22 cellular contexts compared by ENCODE assay signal in the genomic region with DNA sequence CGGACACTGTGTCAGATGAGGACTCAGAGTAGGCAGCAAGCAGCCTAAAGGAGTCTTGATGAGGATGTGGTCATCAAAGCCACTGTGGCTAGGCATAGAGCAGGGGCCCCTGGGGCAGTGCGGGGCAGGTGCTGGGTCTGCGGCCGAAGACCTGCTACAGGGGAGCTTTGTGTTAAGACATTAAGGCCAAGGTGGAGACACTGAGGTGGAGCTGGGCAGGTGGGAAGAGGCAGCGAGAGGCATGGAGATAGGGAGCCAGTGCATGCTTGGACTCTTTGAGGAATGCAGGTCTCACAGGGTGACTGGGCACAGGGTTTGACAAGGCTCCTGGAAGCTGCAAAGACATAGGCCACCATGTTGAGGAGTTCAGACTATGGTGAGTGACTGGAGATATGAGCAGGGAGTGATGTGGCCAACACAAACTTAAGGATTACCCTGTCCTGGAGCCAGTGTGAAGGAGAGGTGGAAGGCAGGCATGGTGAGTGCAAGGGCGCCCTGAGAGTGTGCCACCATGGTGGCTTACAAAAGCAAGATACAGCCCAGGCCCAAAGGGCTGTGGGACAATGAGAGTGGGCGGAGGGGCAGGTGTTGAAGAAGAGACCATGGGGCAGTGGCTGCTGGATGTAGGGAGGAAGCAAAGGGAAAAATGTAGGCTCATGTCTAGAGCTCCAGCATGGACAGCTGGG.
A peak's percentile ranks its signal among the peaks of the same experiment; 100 is the strongest.
DNase-seq lines count a peak whose midpoint lies in the region; ATAC-seq and TF ChIP-seq lines count a peak whose summit lies in the region.
"Had no signal": no experiment of that assay in that cellular context is flagged by ENCODE, and none has a peak within 500 bp of the region (broad histone marks: within the 10 kb centered on the region; RNA-seq: fewer than 3 reads in every experiment).

No MANE protein-coding gene starts in this region.

- no peak overlapping the region for H3K4me3 Mint-ChIP-seq in central memory CD8-positive, alpha-beta T cell
- no peak overlapping the region for H3K4me3 Mint-ChIP-seq in stimulated activated effector memory CD8-positive, alpha-beta T cell treated with anti-CD3 and anti-CD28 coated beads, Interleukin-12 subunit alpha, Interleukin-12 subunit beta, amount 100 ng/mL, for 72 hours
- H3K4me3 Mint-ChIP-seq: CD14-positive monocyte had no signal

- no peak for ATAC-seq in central memory CD8-positive, alpha-beta T cell (replicated peaks; ENCODE audit: extremely low read depth, poor library complexity, severe bottlenecking)
- ATAC-seq in stimulated activated effector memory CD8-positive, alpha-beta T cell treated with anti-CD3 and anti-CD28 coated beads, Interleukin-12 subunit alpha, Interleukin-12 subunit beta, amount 100 ng/mL, for 72 hours = peak; percentile 29
- no peak for ATAC-seq in GM19328 (IDR thresholded peaks at IDR 0.05; ENCODE audit: unreplicated experiment)
- ATAC-seq: HepG2 had no signal

- peaks cover 2% of the 10 kb centered on the region for H3K36me3 Mint-ChIP-seq in central memory CD8-positive, alpha-beta T cell (ENCODE audit: insufficient read depth)
- H3K36me3 Mint-ChIP-seq in stimulated activated effector memory CD8-positive, alpha-beta T cell treated with anti-CD3 and anti-CD28 coated beads, Interleukin-12 subunit alpha, Interleukin-12 subunit beta, amount 100 ng/mL, for 72 hours = no peaks in the 10 kb centered on the region
- H3K36me3 Mint-ChIP-seq: CD14-positive monocyte had no signal

- peak; percentile 51 for DNase-seq in activated effector memory CD4-positive, alpha-beta T cell treated with anti-CD3 and anti-CD28 coated beads, Interleukin-2, amount 50 U/mL, for 16 hours
- DNase-seq in activated effector memory CD4-positive, alpha-beta T cell treated with Interleukin-2 at 50 U/mL for 16 hours = no peak
- DNase-seq in central memory CD8-positive, alpha-beta T cell (ENCODE audit: low spot score in 2 of 2) = no peak
- peak; percentile 80 for DNase-seq in mesenteric fat pad (ENCODE audit: low spot score)
- DNase-seq in stimulated activated effector memory CD8-positive, alpha-beta T cell treated with anti-CD3 and anti-CD28 coated beads, Interleukin-12 subunit alpha, Interleukin-12 subunit beta, amount 100 ng/mL, for 72 hours (ENCODE audit: low spot score in 2 of 2) = no peak
- no peak for DNase-seq in iPS-NIHi7 (ENCODE audit: extremely low spot score)
- DNase-seq in GM20000 (ENCODE audit: low spot score) = no peak
- DNase-seq: 8988T, DMS79 treated with DMSO at 0.1 percent for 48 hours, GM23248, KG1, MV-4-11, NCI-H1417, NCI-H187 treated with DMSO at 0.1 percent for 48 hours, NCI-H2227 treated with DMSO at 0.1 percent for 48 hours, NCI-H510A treated with DMSO at 0.1 percent for 48 hours, NCI-H774, OCI-M1, Right ventricle myocardium superior had no signal

- peak overlapping the region; percentile 14 for H3K27ac Mint-ChIP-seq in central memory CD8-positive, alpha-beta T cell (ENCODE audit: low read depth)
- H3K27ac Mint-ChIP-seq in stimulated activated effector memory CD8-positive, alpha-beta T cell treated with anti-CD3 and anti-CD28 coated beads, Interleukin-12 subunit alpha, Interleukin-12 subunit beta, amount 100 ng/mL, for 72 hours = no peak overlapping the region

- peaks cover 34% of the 10 kb centered on the region for H3K27me3 Mint-ChIP-seq in central memory CD8-positive, alpha-beta T cell

- no peaks in the 10 kb centered on the region for H3K4me1 Mint-ChIP-seq in central memory CD8-positive, alpha-beta T cell
- no peaks in the 10 kb centered on the region for H3K4me1 Mint-ChIP-seq in stimulated activated effector memory CD8-positive, alpha-beta T cell treated with anti-CD3 and anti-CD28 coated beads, Interleukin-12 subunit alpha, Interleukin-12 subunit beta, amount 100 ng/mL, for 72 hours
- H3K4me1 Mint-ChIP-seq: CD14-positive monocyte had no signal

- no peaks in the 10 kb centered on the region for H3K9me3 Mint-ChIP-seq in central memory CD8-positive, alpha-beta T cell
- H3K9me3 Mint-ChIP-seq in stimulated activated effector memory CD8-positive, alpha-beta T cell treated with anti-CD3 and anti-CD28 coated beads, Interleukin-12 subunit alpha, Interleukin-12 subunit beta, amount 100 ng/mL, for 72 hours = peaks cover 2% of the 10 kb centered on the region

- TF ChIP-seq CTCF in GM20000 (IDR thresholded peaks at IDR 0.05; ENCODE audit: extremely low read depth, missing control alignments) = no peak

Comparison
In these comparisons a context has a peak if more than half of its experiments do, and no peak if none do; other contexts are left out.
1. DNase-seq: peak in activated effector memory CD4-positive, alpha-beta T cell treated with anti-CD3 and anti-CD28 coated beads, Interleukin-2, amount 50 U/mL, for 16 hours (single experiment) and mesenteric fat pad (single experiment); none in activated effector memory CD4-positive, alpha-beta T cell treated with Interleukin-2 at 50 U/mL for 16 hours (single experiment), central memory CD8-positive, alpha-beta T cell (0 of 2), stimulated activated effector memory CD8-positive, alpha-beta T cell treated with anti-CD3 and anti-CD28 coated beads, Interleukin-12 subunit alpha, Interleukin-12 subunit beta, amount 100 ng/mL, for 72 hours (0 of 2), iPS-NIHi7 (single experiment) and GM20000 (single experiment).